In the genomic region with DNA sequence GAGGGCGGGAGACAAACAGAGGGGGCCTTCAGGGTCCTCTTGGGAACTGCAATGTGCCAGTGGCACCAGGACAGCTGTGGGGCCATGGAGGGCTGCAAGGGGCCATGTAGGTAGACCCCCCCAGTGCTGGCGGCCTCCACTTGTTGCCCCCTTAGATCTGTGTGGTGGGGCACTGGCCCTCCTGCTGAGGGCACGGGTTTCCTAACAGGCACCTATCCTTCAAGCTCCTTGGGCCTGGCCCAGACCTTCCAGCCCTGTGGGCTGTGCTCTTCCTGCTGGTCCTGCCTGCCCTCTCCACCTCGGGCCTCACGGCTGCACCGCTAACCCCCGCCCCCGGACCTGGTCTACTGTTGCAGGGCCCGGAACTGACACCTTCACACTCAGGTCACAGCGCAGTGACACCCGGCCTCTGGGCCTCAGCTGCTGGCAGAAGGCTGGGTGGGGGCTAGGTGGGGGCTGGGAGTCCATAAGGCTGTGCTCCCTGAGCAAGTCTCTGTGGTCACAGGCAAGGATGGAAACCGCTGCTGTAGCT, we compare ENCODE assay signal across 18 cellular contexts. TPM values are rescaled to one million over a fixed set of nuclear protein-coding genes. Genes with fewer than 3 reads are reported as not detected.
DNase-seq lines count a peak whose midpoint lies in the region; ATAC-seq and TF ChIP-seq lines count a peak whose summit lies in the region.
"Had no signal": no experiment of that assay in that cellular context is flagged by ENCODE, and none has a peak within 500 bp of the region (broad histone marks: within the 10 kb centered on the region; RNA-seq: fewer than 3 reads in every experiment).

No MANE protein-coding gene starts in this region.

- ATAC-seq in SK-N-SH treated with all-trans-retinoic acid at 6 μM for 48 hours = no peak
- ATAC-seq in left colon = no peak
- ATAC-seq in sciatic nerve = no peak
- ATAC-seq in HG02973 (IDR thresholded peaks at IDR 0.05; ENCODE audit: unreplicated experiment) = no peak
- ATAC-seq: GM23338 had no signal

- H3K36me3 ChIP-seq in SK-N-SH (replicated peaks in 1 of 2; ENCODE audit: control insufficient read depth in 1 of 2, insufficient read depth in 2 of 2, low read length in 1 of 2) (no peaks in the 10 kb centered on the region), MG63 (no peaks in the 10 kb centered on the region)

- no peaks in the 10 kb centered on the region for H4K20me1 ChIP-seq in SK-N-SH (ENCODE audit: insufficient read depth)

- no peaks in the 10 kb centered on the region for H3K9me3 ChIP-seq in SK-N-SH
- no peaks in the 10 kb centered on the region for H3K9me3 ChIP-seq in MG63

- no peak overlapping the region for H2AFZ ChIP-seq in SK-N-SH (ENCODE audit: low read depth)
- H2AFZ ChIP-seq: GM23338 had no signal

- no peak overlapping the region for H3K4me2 ChIP-seq in SK-N-SH
- H3K4me2 ChIP-seq: GM23338 had no signal

- TF ChIP-seq RAD21 in SK-N-SH (IDR thresholded peaks at IDR 0.05; ENCODE audit: low read length) = no peak

- H3K27ac ChIP-seq in SK-N-SH (ENCODE audit: low read depth in 2 of 2, low read length in 1 of 2) = no peak overlapping the region

- peaks cover 1% of the 10 kb centered on the region for H3K27me3 Mint-ChIP-seq in activated CD4-positive, alpha-beta memory T cell treated with anti-CD3 and anti-CD28 coated beads, Interleukin-2, amount 10 ng/mL, durations not matched to agents 7 days and 5 days
- H3K27me3 Mint-ChIP-seq in Calu3 (ENCODE audit: unreplicated experiment) = peaks cover 18% of the 10 kb centered on the region
- H3K27me3 Mint-ChIP-seq: activated naive CD8-positive, alpha-beta T cell treated with anti-CD3 and anti-CD28 coated beads for 36 hours; CD4-positive, CD25-positive, alpha-beta regulatory T cell had no signal

- CTCF ChIA-PET in SK-N-SH (lab: Yijun Ruan, JAX) (interaction anchor here (0.7 to 1.8 kb wide), 5 partner anchors 9 to 49 kb away, joined by 3 to 6 read pairs (median 3); no protein-coding TSS in a partner anchor), Calu3 (lab: Charles Lee) (interaction anchor here (0.5 to 1.0 kb wide), 2 partner anchors 28 to 97 kb away, joined by 3 to 5 read pairs; no protein-coding TSS in a partner anchor)
- CTCF ChIA-PET in activated CD4-positive, alpha-beta memory T cell treated with anti-CD3 and anti-CD28 coated beads, Interleukin-2, amount 10 ng/mL, durations not matched to agents 7 days and 5 days (lab: Charles Lee) = interaction anchor here (0.7 to 1.1 kb wide), 4 partner anchors 9 to 173 kb away, joined by 3 to 4 read pairs (median 3); no protein-coding TSS in a partner anchor

- H3K36me3 Mint-ChIP-seq in activated CD4-positive, alpha-beta memory T cell treated with anti-CD3 and anti-CD28 coated beads, Interleukin-2, amount 10 ng/mL, durations not matched to agents 7 days and 5 days (ENCODE audit: low read depth) = no peaks in the 10 kb centered on the region
- no peaks in the 10 kb centered on the region for H3K36me3 Mint-ChIP-seq in Calu3 (ENCODE audit: insufficient read depth, unreplicated experiment)
- H3K36me3 Mint-ChIP-seq: activated naive CD8-positive, alpha-beta T cell treated with anti-CD3 and anti-CD28 coated beads for 36 hours; CD4-positive, CD25-positive, alpha-beta regulatory T cell had no signal

- H3K4me1 ChIP-seq in SK-N-SH (ENCODE audit: control insufficient read depth in 1 of 2, insufficient read depth in 2 of 2, low read depth in 1 of 2, low read length in 1 of 2) = peaks cover 0 to 5% of the 10 kb centered on the region in 2 experiments; a peak in 1 of 4 replicates

- no peak for TF ChIP-seq CTCF in SK-N-SH (IDR thresholded peaks at IDR 0.05)
- no peak for TF ChIP-seq CTCF in Calu3 (IDR thresholded peaks at IDR 0.05; ENCODE audit: unreplicated experiment)

- DNase-seq in SK-N-SH = peak; percentile 30
- peak; percentile 17 for DNase-seq in activated CD4-positive, alpha-beta memory T cell treated with anti-CD3 and anti-CD28 coated beads, Interleukin-2, amount 10 ng/mL, durations not matched to agents 7 days and 5 days
- DNase-seq in left colon = peak; percentile 6 to 24
- DNase-seq in sciatic nerve (ENCODE audit: low spot score) = peak; percentile 56
- no peak for DNase-seq in MG63
- no peak for DNase-seq in Calu3
- DNase-seq: activated naive CD8-positive, alpha-beta T cell treated with anti-CD3 and anti-CD28 coated beads for 36 hours; caudate nucleus; CD4-positive, CD25-positive, alpha-beta regulatory T cell; foreskin melanocyte; NCI-H1092 treated with DMSO at 0.1 percent for 48 hours; NCI-H226; stimulated activated CD4-positive, alpha-beta T cell treated with anti-CD3 and anti-CD28 coated beads, Interleukin-1b, Interleukin-23, amount 100 ng/mL, for 48 hours had no signal

- H3K4me1 Mint-ChIP-seq in activated CD4-positive, alpha-beta memory T cell treated with anti-CD3 and anti-CD28 coated beads, Interleukin-2, amount 10 ng/mL, durations not matched to agents 7 days and 5 days = peaks cover 14% of the 10 kb centered on the region
- H3K4me1 Mint-ChIP-seq in Calu3 (ENCODE audit: low read depth, unreplicated experiment) = peaks cover under 1% of the 10 kb centered on the region

- H3K9me2 ChIP-seq in SK-N-SH = no peaks in the 10 kb centered on the region

- H3K27ac Mint-ChIP-seq in activated CD4-positive, alpha-beta memory T cell treated with anti-CD3 and anti-CD28 coated beads, Interleukin-2, amount 10 ng/mL, durations not matched to agents 7 days and 5 days = no peak overlapping the region
- no peak overlapping the region for H3K27ac Mint-ChIP-seq in Calu3 (ENCODE audit: unreplicated experiment)
- H3K27ac Mint-ChIP-seq: activated naive CD8-positive, alpha-beta T cell treated with anti-CD3 and anti-CD28 coated beads for 36 hours; CD4-positive, CD25-positive, alpha-beta regulatory T cell; endodermal cell; GM23338 had no signal

- TF ChIP-seq EP300 in SK-N-SH (IDR thresholded peaks at IDR 0.05; ENCODE audit: borderline replicate concordance in 1 of 2, low read depth in 1 of 2, low read length in 1 of 2) = no peak

- POLR2A ChIA-PET in SK-N-SH (lab: Yijun Ruan, JAX) = no interaction called here
- POLR2A ChIA-PET in activated CD4-positive, alpha-beta memory T cell treated with anti-CD3 and anti-CD28 coated beads, Interleukin-2, amount 10 ng/mL, durations not matched to agents 7 days and 5 days (lab: Charles Lee) = interaction anchor here (1.0 kb wide), 1 partner anchor 116 kb away, joined by 4 read pairs; the partner anchor contains the start of gene CSGALNACT2

- no TSS peak for BruUV-seq in Calu3 (replicated peaks; lab: Mats Ljungman, UMichigan)

- no peak overlapping the region for H3K9ac ChIP-seq in SK-N-SH

- no peaks in the 10 kb centered on the region for H3K9me3 Mint-ChIP-seq in activated CD4-positive, alpha-beta memory T cell treated with anti-CD3 and anti-CD28 coated beads, Interleukin-2, amount 10 ng/mL, durations not matched to agents 7 days and 5 days
- no peaks in the 10 kb centered on the region for H3K9me3 Mint-ChIP-seq in Calu3 (ENCODE audit: low read depth, unreplicated experiment)
- H3K9me3 Mint-ChIP-seq: activated naive CD8-positive, alpha-beta T cell treated with anti-CD3 and anti-CD28 coated beads for 36 hours; endodermal cell; GM23338 had no signal

- no peak overlapping the region for H3K4me3 Mint-ChIP-seq in activated CD4-positive, alpha-beta memory T cell treated with anti-CD3 and anti-CD28 coated beads, Interleukin-2, amount 10 ng/mL, durations not matched to agents 7 days and 5 days
- H3K4me3 Mint-ChIP-seq in Calu3 (ENCODE audit: low read depth, unreplicated experiment) = no peak overlapping the region
- H3K4me3 Mint-ChIP-seq: activated naive CD8-positive, alpha-beta T cell treated with anti-CD3 and anti-CD28 coated beads for 36 hours; CD4-positive, CD25-positive, alpha-beta regulatory T cell; endodermal cell; GM23338 had no signal

- intact Hi-C loops in left colon (cut with DNase I, micrococcal nuclease) = no loop called here
- intact Hi-C loops in sciatic nerve (cut with DNase I) = no loop called here
- intact Hi-C loops in Calu3 (cut with micrococcal nuclease; ENCODE audit: unreplicated experiment) = no loop called here

- H3K4me3 ChIP-seq in SK-N-SH (ENCODE audit: low read depth in 2 of 2, low read length in 1 of 2) (no peak overlapping the region), MG63 (no peak overlapping the region)
- H3K4me3 ChIP-seq: GM23338 had no signal

- 64% methylated on average over 3 of the region's 12 CpGs for WGBS in SK-N-SH (ENCODE audit: low lambda C conversion rate)

- H3K27me3 ChIP-seq in SK-N-SH (ENCODE audit: insufficient read depth) = 0 out of 2 replicates have a peak, but pooled peaks cover 9% of the 10 kb centered on the region
- H3K27me3 ChIP-seq in MG63 = no peaks in the 10 kb centered on the region

- H3K79me2 ChIP-seq in SK-N-SH (ENCODE audit: insufficient read depth) = no peaks in the 10 kb centered on the region

- no peaks in the 10 kb centered on the region for H3F3A ChIP-seq in SK-N-SH (replicated peaks; ENCODE audit: insufficient read depth)

TF ChIP-seq in SK-N-SH, 30 proteins besides CTCF, POLR2A, EP300 and RAD21 (continues in another document):
- TF ChIP-seq FOXJ3 (CRISPR knock-in tag; IDR thresholded peaks at IDR 0.05) (no peak), YY1 (IDR thresholded peaks at IDR 0.05; ENCODE audit: low read depth) (no peak), RXRA (IDR thresholded peaks at IDR 0.05; ENCODE audit: borderline replicate concordance, low read depth) (no peak), TAF1 (IDR thresholded peaks at IDR 0.05; ENCODE audit: borderline replicate concordance, low read depth, low read length) (no peak), MAX (IDR thresholded peaks at IDR 0.05; ENCODE audit: low read depth) (no peak)

TF ChIP-seq in SK-N-SH treated with all-trans-retinoic acid at 6 μM for 48 hours, 23 proteins besides CTCF, POLR2A, EP300 and RAD21 (continues in another document):
- TF ChIP-seq ZFP30 (CRISPR knock-in tag; IDR thresholded peaks at IDR 0.05) = no peak

RNA-seq across cellular contexts. Expression of gene RASGEF1A, which starts 12.6 kb away (rescaled TPM):
- not detected in 2 replicates for polyA plus RNA-seq in SK-N-SH (2012; rRNA removed)
- 0.01 TPM in 1 of 2 replicates, not detected in the other for polyA plus RNA-seq in SK-N-SH (2012; cell fraction: cytosol; rRNA removed)
- not detected in 2 replicates for polyA plus RNA-seq in SK-N-SH (2012; cell fraction: nucleus; rRNA removed)
- 1 to 10 TPM; 4.4 to 6.6 TPM for total RNA-seq in activated CD4-positive, alpha-beta memory T cell treated with anti-CD3 and anti-CD28 coated beads, Interleukin-2, amount 10 ng/mL, durations not matched to agents 7 days and 5 days
- total RNA-seq in left colon (1 to 10 TPM in 1 of 2 donors, under 1 TPM in 1; 0.47 to 2.7 TPM), sciatic nerve (21.7 TPM), Calu3 (2022) (1.0 and 1.4 TPM in 2 replicates)
- 0.30 TPM in 1 of 2 replicates, not detected in the other for total RNA-seq in MG63 (2014; rRNA removed; shearing (Covaris generic); ENCODE audit: low replicate concordance)
- total RNA-seq: A172 had no signal

Comparison
In these comparisons a context has a peak if more than half of its experiments do, and no peak if none do; other contexts are left out.
1. DNase-seq: peak in SK-N-SH (single experiment), activated CD4-positive, alpha-beta memory T cell treated with anti-CD3 and anti-CD28 coated beads, Interleukin-2, amount 10 ng/mL, durations not matched to agents 7 days and 5 days (single experiment), left colon (2 of 2) and sciatic nerve (single experiment); none in MG63 (single experiment) and Calu3 (single experiment).